Comparison of ENCODE assay signal across 22 cellular contexts in the genomic region with DNA sequence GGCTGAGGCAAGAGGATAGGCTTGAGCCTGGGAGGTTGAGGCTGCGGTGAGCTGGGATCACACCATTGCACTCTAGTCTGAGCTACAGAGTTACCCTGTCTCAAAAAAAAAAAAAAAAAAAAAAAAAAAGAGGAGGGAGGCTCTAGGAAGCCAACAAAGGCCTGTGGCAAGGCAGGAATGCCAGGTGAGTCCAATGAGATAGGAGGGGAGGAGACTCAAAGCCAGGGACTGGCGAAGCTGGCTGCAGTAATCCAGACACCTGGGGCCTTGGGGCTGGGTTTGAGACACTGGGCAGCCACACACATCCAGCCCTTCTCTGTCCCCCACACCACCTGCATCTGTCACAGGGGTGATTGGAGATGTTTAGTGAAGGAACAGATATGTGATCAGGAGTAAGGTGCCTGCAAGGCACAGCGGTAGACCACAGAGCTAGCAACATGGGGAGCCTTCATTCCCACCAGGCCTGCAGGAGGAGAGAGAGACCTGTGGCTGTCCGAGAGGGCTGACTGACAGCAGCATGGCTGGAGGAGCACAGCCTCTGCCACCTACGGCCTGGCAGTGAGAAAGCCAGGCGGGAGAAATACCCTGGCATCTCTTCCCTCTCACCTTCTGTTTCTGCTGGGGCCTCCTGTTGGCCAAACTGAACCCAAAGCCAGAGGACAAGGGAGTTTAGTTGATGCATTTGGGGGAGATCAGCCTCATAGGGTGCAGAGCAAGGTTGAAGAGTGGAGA. TPM values are rescaled to one million over a fixed set of nuclear protein-coding genes. Genes with fewer than 3 reads are reported as not detected.
DNase-seq lines count a peak whose midpoint lies in the region; ATAC-seq, FAIRE-seq and TF ChIP-seq lines count a peak whose summit lies in the region.
"Had no signal": no experiment of that assay in that cellular context is flagged by ENCODE, and none has a peak within 500 bp of the region (broad histone marks: within the 10 kb centered on the region; RNA-seq: fewer than 3 reads in every experiment).

No MANE protein-coding gene starts in this region.

- H3K4me1 ChIP-seq in astrocyte (ENCODE audit: insufficient read depth, low read length), result peaks cover 21% of the 10 kb centered on the region

- no peak overlapping the region for H3K4me2 ChIP-seq in astrocyte (ENCODE audit: low read length)
- H3K4me2 ChIP-seq: BLaER1, SK-N-SH had no signal

- no peak for TF ChIP-seq EP300 in Ishikawa (IDR thresholded peaks at IDR 0.05; ENCODE audit: borderline replicate concordance)

- peaks cover 7% of the 10 kb centered on the region for H3K4me1 Mint-ChIP-seq in astrocyte (ENCODE audit: low read depth, unreplicated experiment)

- H3K4me3 Mint-ChIP-seq in astrocyte (ENCODE audit: unreplicated experiment), result no peak overlapping the region
- H3K4me3 Mint-ChIP-seq: T-helper 1 cell treated with Interleukin-12 subunit alpha and Interleukin-12 subunit beta and Interleukin-4 antibody, amounts not matched to agents 30 μg/mL and 1 μg/mL, for 36 hours had no signal

- no peak overlapping the region for H3K9ac ChIP-seq in astrocyte (ENCODE audit: low read length)
- H3K9ac ChIP-seq: BLaER1, SK-N-SH had no signal

- peaks cover under 1% of the 10 kb centered on the region for H3K27me3 ChIP-seq in astrocyte (ENCODE audit: insufficient read depth, low read length)

- DNase-seq in NCI-H146 (lab: John Stamatoyannopoulos, UW) (peak; percentile 10), NCI-H146 treated with DMSO at 0.1 percent for 48 hours (lab: John Stamatoyannopoulos, UW; ENCODE audit: unreplicated experiment) (no peak), astrocyte (ENCODE audit: low read depth) (no peak), kidney tubule cell (ENCODE audit: low spot score) (peak; percentile 12), NCI-H345 treated with DMSO at 0.1 percent for 48 hours (lab: John Stamatoyannopoulos, UW; ENCODE audit: unreplicated experiment) (no peak), head of caudate nucleus (no peak)
- DNase-seq: DMS 273 treated with DMSO at 0.1 percent for 48 hours, KBM-7, NCI-H1092, NCI-H187, NCI-H345, NCI-H748 treated with DMSO at 0.1 percent for 48 hours, Right ventricle myocardium superior, SK-N-SH had no signal

- no peak for ATAC-seq in HG02642 (IDR thresholded peaks at IDR 0.05; ENCODE audit: poor library complexity, unreplicated experiment)
- ATAC-seq: GM12878 had no signal

- H3K27ac Mint-ChIP-seq in astrocyte (ENCODE audit: unreplicated experiment), result peak overlapping the region; percentile 58
- H3K27ac Mint-ChIP-seq: T-helper 1 cell treated with Interleukin-12 subunit alpha and Interleukin-12 subunit beta and Interleukin-4 antibody, amounts not matched to agents 30 μg/mL and 1 μg/mL, for 36 hours had no signal

- no peaks in the 10 kb centered on the region for H3K36me3 ChIP-seq in astrocyte (ENCODE audit: insufficient read depth, low read length)

- no peaks in the 10 kb centered on the region for H3K79me2 ChIP-seq in astrocyte (ENCODE audit: insufficient read depth, low read length)

- FAIRE-seq in astrocyte (lab: Jason Lieb, UNC), result no peak
- FAIRE-seq: GM12878, GM18507 had no signal

- H3K4me3 ChIP-seq in astrocyte (ENCODE audit: insufficient read depth, low read depth, low read length), result no peak overlapping the region
- H3K4me3 ChIP-seq: BLaER1, GM12878 had no signal

- no peaks in the 10 kb centered on the region for H3K9me3 Mint-ChIP-seq in astrocyte (ENCODE audit: unreplicated experiment)
- H3K9me3 Mint-ChIP-seq: T-helper 1 cell treated with Interleukin-12 subunit alpha and Interleukin-12 subunit beta and Interleukin-4 antibody, amounts not matched to agents 30 μg/mL and 1 μg/mL, for 36 hours had no signal

- H3K27me3 Mint-ChIP-seq in astrocyte (ENCODE audit: low read depth, unreplicated experiment), result peaks cover 33% of the 10 kb centered on the region

- H2AFZ ChIP-seq in astrocyte (ENCODE audit: low read depth, low read length), result no peak overlapping the region

- no peak for TF ChIP-seq RAD21 in Ishikawa (IDR thresholded peaks at IDR 0.05; ENCODE audit: low read depth)

- intact Hi-C loops in head of caudate nucleus (cut with DNase I), result loop anchor here (5.0 kb wide), 1 partner anchor 57 kb away; no protein-coding TSS in a partner anchor

- peaks cover 19% of the 10 kb centered on the region for H4K20me1 ChIP-seq in astrocyte (ENCODE audit: insufficient read depth, low read length)

- TF ChIP-seq CTCF in astrocyte (IDR thresholded peaks at IDR 0.05; ENCODE audit: insufficient read depth, low read depth, low read length), result no peak

- no peak overlapping the region for H3K27ac ChIP-seq in astrocyte (ENCODE audit: low read depth, low read length)
- H3K27ac ChIP-seq: 22Rv1, BLaER1, HL-60 had no signal

- no peaks in the 10 kb centered on the region for H3K9me3 ChIP-seq in astrocyte (ENCODE audit: insufficient read depth, low read depth, low read length)
- H3K9me3 ChIP-seq: BLaER1, SK-N-SH had no signal

- H3K36me3 Mint-ChIP-seq in astrocyte (ENCODE audit: low read depth, unreplicated experiment), result peaks cover 2% of the 10 kb centered on the region

TF ChIP-seq in Ishikawa, 13 proteins besides CTCF, POLR2A, EP300 and RAD21:
- TF ChIP-seq NFIC (IDR thresholded peaks at IDR 0.05) (no peak), TEAD4 (IDR thresholded peaks at IDR 0.05) (peak; percentile 57), CREB1 (IDR thresholded peaks at IDR 0.05; ENCODE audit: low read depth) (no peak)

RNA-seq across cellular contexts. Expression of gene CHPF, which starts 9.5 kb away (rescaled TPM):
- 151 and 163 TPM in 2 replicates for total RNA-seq in astrocyte

RNA-seq across cellular contexts. Expression of gene TMEM198, which starts 9.7 kb away (rescaled TPM):
- total RNA-seq in astrocyte, result 3.8 TPM in 2 replicates

RNA-seq across cellular contexts. Expression of gene ASIC4, which starts 19.8 kb away (rescaled TPM):
- 0.39 and 0.70 TPM in 2 replicates for total RNA-seq in astrocyte
- total RNA-seq: GM12878, Right ventricle myocardium superior had no signal

RNA-seq across cellular contexts. Expression of gene GMPPA, which starts 35.4 kb away (rescaled TPM):
- 49.5 and 55.3 TPM in 2 replicates for total RNA-seq in astrocyte

RNA-seq across cellular contexts. Expression of gene OBSL1, which starts 37.2 kb away (rescaled TPM):
- total RNA-seq in astrocyte, result 77.5 and 88.1 TPM in 2 replicates

Comparison
In these comparisons a context has a peak if more than half of its experiments do, and no peak if none do; other contexts are left out.
1. DNase-seq: peak in NCI-H146 (single experiment) and kidney tubule cell (single experiment); none in NCI-H146 treated with DMSO at 0.1 percent for 48 hours (single experiment), astrocyte (single experiment), NCI-H345 treated with DMSO at 0.1 percent for 48 hours (single experiment) and head of caudate nucleus (0 of 42).